ENCODE assay signal across 8 cellular contexts in genomic region chr12:55720894-55721444, GRCh38. TPM values are rescaled to one million over a fixed set of nuclear protein-coding genes. Genes with fewer than 3 reads are reported as not detected.
DNase-seq lines count a peak whose midpoint lies in the region; ATAC-seq, FAIRE-seq and TF ChIP-seq lines count a peak whose summit lies in the region.

No MANE protein-coding gene starts in this region.

- CTCF ChIA-PET in HCT116 (lab: Charles Lee) = interaction anchor here (0.7 to 4.1 kb wide), 11 partner anchors 9 to 99 kb away, joined by 3 to 35 read pairs (median 5); partner anchors contain the start of gene CD63

- WGBS in pancreas, 2 donors = 6 to 11% methylated on average over 9 of the region's 9 CpGs

- no peak overlapping the region for H3K4me3 ChIP-seq in HCT116 (replicated peaks in 1 of 2; ENCODE audit: low read depth in 1 of 2, low read length in 2 of 2)
- no peak overlapping the region for H3K4me3 ChIP-seq in pancreas

- H3K9ac ChIP-seq in HCT116 (ENCODE audit: low read length) = peak overlapping the region; percentile 34; the same call in 1 of the 2 replicates

- H3K9me3 ChIP-seq in HCT116 (ENCODE audit: control insufficient read depth in 1 of 2, insufficient read depth in 1 of 2, low read depth in 1 of 2, low read length in 2 of 2) (no peaks in the 10 kb centered on the region), pancreas (no peaks in the 10 kb centered on the region)

- no peaks in the 10 kb centered on the region for H4K20me1 ChIP-seq in HCT116 (ENCODE audit: insufficient read depth)

- H3K36me3 ChIP-seq in HCT116 (ENCODE audit: control insufficient read depth in 1 of 2, insufficient read depth in 2 of 2, low read length in 2 of 2) (peaks cover 7 to 29% of the 10 kb centered on the region in 2 experiments; a peak in 3 of 4 replicates), pancreas (peaks cover 0 to 17% (median 0%) of the 10 kb centered on the region in 3 donors)

- intact Hi-C loops in HCT116 (cut with micrococcal nuclease) (loop anchor here (1.0 kb wide), 2 partner anchors 40 to 61 kb away; a partner anchor contains a TSS), pancreas (cut with DNase I) (no loop called here)

- H3K9me2 ChIP-seq in HCT116 (ENCODE audit: insufficient read depth) = no peaks in the 10 kb centered on the region

- POLR2A ChIA-PET in HCT116 (lab: Charles Lee) = interaction anchor here (1.7 kb wide), 2 partner anchors 8 to 16 kb away, joined by 5 read pairs; partner anchors contain the start of gene CD63

- peak overlapping the region; percentile 30 for H3K27ac ChIP-seq in HCT116 (ENCODE audit: low read depth, low read length)
- peak overlapping the region in 3 of 4 donors; percentile 42 to 69 (median 58) for H3K27ac ChIP-seq in pancreas

- peaks cover 14% of the 10 kb centered on the region for H3K79me2 ChIP-seq in HCT116 (ENCODE audit: insufficient read depth, low read length)

- TF ChIP-seq CTCF in AG09319 (IDR thresholded peaks at IDR 0.05; ENCODE audit: low read depth, low read length) = peak; percentile 66
- TF ChIP-seq CTCF in HCT116 (IDR thresholded peaks at IDR 0.05 in 2 of 3, conservative IDR thresholded peaks at IDR 0.05 in 1 of 3; ENCODE audit: borderline replicate concordance in 1 of 3, insufficient read depth in 1 of 3, low read depth in 2 of 3, low read length in 2 of 3) = peak in 2 of 3 experiments; percentile 67 to 72; a peak in 4 of 6 replicates
- peak in 3 of 4 donors; percentile 31 to 48 (median 32) for TF ChIP-seq CTCF in pancreas (IDR thresholded peaks at IDR 0.05)

- H3K4me2 ChIP-seq in HCT116 (ENCODE audit: low read length) = peak overlapping the region; percentile 53

- ATAC-seq in HCT116 = peak; percentile 76
- ATAC-seq in pancreas = peak; percentile 62 to 75 (median 69)
- ATAC-seq in HG03196 (IDR thresholded peaks at IDR 0.05; ENCODE audit: unreplicated experiment) = no peak
- no peak for ATAC-seq in HG03095 (IDR thresholded peaks at IDR 0.05; ENCODE audit: unreplicated experiment)
- no peak for ATAC-seq in HG02870 (IDR thresholded peaks at IDR 0.05; ENCODE audit: unreplicated experiment)

- in situ Hi-C loops in SK-MEL-5 (cut with HindIII; ENCODE audit: low pct_unique_long_range_greater_than_20kb, low sequenced_read_pairs) = no loop called here

- DNase-seq in AG09319 (ENCODE audit: extremely low read depth, low read depth) (peak; percentile 84), HCT116 (ENCODE audit: low read depth, low spot score) (peak; percentile 66), SK-MEL-5 (ENCODE audit: low read depth, low spot score) (peak; percentile 83), fibroblast of the conjunctiva (ENCODE audit: low read depth) (peak; percentile 95), pancreas (peak; percentile 62 to 84 (median 76))

- no peak for FAIRE-seq in pancreas (lab: Jason Lieb, UNC)

- no TSS peak for BruUV-seq in HCT116 (replicated peaks; lab: Mats Ljungman, UMichigan)

- RAD21 ChIA-PET in HCT116 (lab: Charles Lee; ENCODE audit: low non-redundant PET in 1 of 2, low total read pairs in 2 of 2, uncharacterized antibody in 2 of 2, unreplicated experiment in 2 of 2) = interaction anchor here (0.7 to 1.8 kb wide), 6 partner anchors 9 to 1028 kb away, joined by 3 to 10 read pairs (median 4); partner anchors contain the start of gene CD63 (in 1 of the 2)

- no peak for TF ChIP-seq POLR2A in HCT116 (IDR thresholded peaks at IDR 0.05; ENCODE audit: borderline replicate concordance, extremely low read depth, insufficient read depth, insufficient read length)

- H3K27me3 ChIP-seq in HCT116 (ENCODE audit: insufficient read depth, low read length) (no peaks in the 10 kb centered on the region), pancreas (no peaks in the 10 kb centered on the region)

- no peak for TF ChIP-seq RAD21 in HCT116 (IDR thresholded peaks at IDR 0.05; ENCODE audit: low read depth)

- H2AFZ ChIP-seq in HCT116 (ENCODE audit: low read depth, low read length, poor library complexity, severe bottlenecking) = no peak overlapping the region

- peaks cover 29 to 63% of the 10 kb centered on the region in 2 experiments for H3K4me1 ChIP-seq in HCT116 (ENCODE audit: control insufficient read depth in 1 of 2, insufficient read depth in 2 of 2, low read length in 2 of 2)
- peaks cover 7 to 53% (median 35%) of the 10 kb centered on the region in 3 donors for H3K4me1 ChIP-seq in pancreas

TF ChIP-seq in HCT116, 20 proteins besides CTCF, POLR2A, EP300 and RAD21:
- TF ChIP-seq POLR2AphosphoS5 (IDR thresholded peaks at IDR 0.05; ENCODE audit: low read depth, low read length) (peak; percentile 37; the same call in 1 of the 2 replicates), SP1 (IDR thresholded peaks at IDR 0.05; ENCODE audit: low read depth) (no peak), YY1 (IDR thresholded peaks at IDR 0.05; ENCODE audit: extremely low read depth, insufficient replicate concordance, low read depth, low read length) (peak; percentile 15)

RNA-seq across cellular contexts. Expression of gene RDH5, which starts 0.8 kb away (rescaled TPM):
- total RNA-seq in HCT116 (2021; ENCODE audit: unreplicated experiment) (6.2 TPM), pancreas (1 to 10 TPM; 1.3 to 4.4 (median 2.5) TPM)
- 3.2 and 3.3 TPM in 2 replicates for polyA plus RNA-seq in HCT116 (2012)
- 2.3 and 3.0 TPM in 2 replicates for total RNA-seq in SK-MEL-5 (2014; rRNA removed; shearing (Covaris generic))
- 2.0 and 3.1 TPM in 2 replicates for polyA plus RNA-seq in SK-MEL-5 (2015; cell fraction: cytosol; rRNA removed)
- 9.0 and 16.1 TPM in 2 replicates for polyA plus RNA-seq in SK-MEL-5 (2015; cell fraction: nucleus; rRNA removed)
- 10 to 100 TPM in 1 of 2 donors, 1 to 10 TPM in 1; 8.8 to 12.6 TPM for polyA plus RNA-seq in pancreas

RNA-seq across cellular contexts. Expression of gene BLOC1S1, which starts 5.1 kb away (rescaled TPM):
- total RNA-seq in HCT116 (2021; ENCODE audit: unreplicated experiment) (85.5 TPM), pancreas (10 to 100 TPM; 32.5 to 60.6 (median 44.4) TPM)
- 137 and 151 TPM in 2 replicates for polyA plus RNA-seq in HCT116 (2012)
- 119 and 124 TPM in 2 replicates for total RNA-seq in SK-MEL-5 (2014; rRNA removed; shearing (Covaris generic))
- 108 and 157 TPM in 2 replicates for polyA plus RNA-seq in SK-MEL-5 (2015; cell fraction: cytosol; rRNA removed)
- polyA plus RNA-seq in SK-MEL-5 (2015; cell fraction: nucleus; rRNA removed) = 23.9 and 34.8 TPM in 2 replicates
- polyA plus RNA-seq in pancreas = 100 to 1,000 TPM; 153 to 155 TPM

RNA-seq across cellular contexts. Expression of gene CD63, which starts 7.8 kb away (rescaled TPM):
- total RNA-seq in HCT116 (2021; ENCODE audit: unreplicated experiment) (355 TPM), pancreas (100 to 1,000 TPM; 433 to 636 (median 525) TPM)
- 349 and 393 TPM in 2 replicates for polyA plus RNA-seq in HCT116 (2012)
- 3,613 and 3,895 TPM in 2 replicates for total RNA-seq in SK-MEL-5 (2014; rRNA removed; shearing (Covaris generic))
- 1,619 and 2,096 TPM in 2 replicates for polyA plus RNA-seq in SK-MEL-5 (2015; cell fraction: cytosol; rRNA removed)
- polyA plus RNA-seq in SK-MEL-5 (2015; cell fraction: nucleus; rRNA removed) = 162 and 229 TPM in 2 replicates
- 100 to 1,000 TPM; 625 to 717 TPM for polyA plus RNA-seq in pancreas

RNA-seq across cellular contexts. Expression of gene ITGA7, which starts 13.3 kb away (rescaled TPM):
- total RNA-seq in HCT116 (2021; ENCODE audit: unreplicated experiment) = 17.8 TPM
- 14.7 and 15.0 TPM in 2 replicates for polyA plus RNA-seq in HCT116 (2012)
- total RNA-seq in SK-MEL-5 (2014; rRNA removed; shearing (Covaris generic)) = 60.5 and 65.4 TPM in 2 replicates
- 73.5 and 89.6 TPM in 2 replicates for polyA plus RNA-seq in SK-MEL-5 (2015; cell fraction: cytosol; rRNA removed)
- polyA plus RNA-seq in SK-MEL-5 (2015; cell fraction: nucleus; rRNA removed) = 467 and 501 TPM in 2 replicates
- 10 to 100 TPM in 1 of 6 donors, 1 to 10 TPM in 5; 3.4 to 12.6 (median 7.3) TPM for total RNA-seq in pancreas
- polyA plus RNA-seq in pancreas = 10 to 100 TPM; 30.1 to 34.5 TPM

RNA-seq across cellular contexts. Expression of gene GDF11, which starts 22.0 kb away (rescaled TPM):
- total RNA-seq in HCT116 (2021; ENCODE audit: unreplicated experiment) (5.3 TPM), pancreas (1 to 10 TPM in 5 of 6 donors, under 1 TPM in 1; 0.91 to 3.5 (median 1.3) TPM)
- 5.1 and 6.5 TPM in 2 replicates for polyA plus RNA-seq in HCT116 (2012)
- 12.1 and 15.0 TPM in 2 replicates for total RNA-seq in SK-MEL-5 (2014; rRNA removed; shearing (Covaris generic))
- polyA plus RNA-seq in SK-MEL-5 (2015; cell fraction: cytosol; rRNA removed) = 42.6 and 73.7 TPM in 2 replicates
- polyA plus RNA-seq in SK-MEL-5 (2015; cell fraction: nucleus; rRNA removed) = 12.4 and 13.1 TPM in 2 replicates
- polyA plus RNA-seq in pancreas = 1 to 10 TPM in 1 of 2 donors, under 1 TPM in 1; 0.99 to 1.7 TPM

Comparison
In these comparisons a context has a peak if more than half of its experiments do, and no peak if none do; other contexts are left out.
1. ATAC-seq: peak in HCT116 (single experiment) and pancreas (4 of 4); none in HG03196 (single experiment), HG03095 (single experiment) and HG02870 (single experiment).
2. Peak in every context shown above with its lines, with median percentiles within 50 percentile points of each other: DNase-seq and CTCF ChIP-seq.